ENCODE assay signal across 8 cellular contexts in genomic region chr4:123649644-123650356, GRCh38.
DNase-seq lines count a peak whose midpoint lies in the region; ATAC-seq and TF ChIP-seq lines count a peak whose summit lies in the region.

No MANE protein-coding gene starts in this region.

- peak overlapping the region; percentile 22 to 36; a peak in 2 of 4 replicates for H3K27ac ChIP-seq in SK-N-SH (ENCODE audit: low read depth in 2 of 2, low read length in 1 of 2)
- H3K27ac ChIP-seq in stomach = peak overlapping the region; percentile 68 to 87 (median 81)

- no peak overlapping the region for H3K9ac ChIP-seq in SK-N-SH

- H3K36me3 ChIP-seq in SK-N-SH (replicated peaks in 1 of 2; ENCODE audit: control insufficient read depth in 1 of 2, insufficient read depth in 2 of 2, low read length in 1 of 2) (no peaks in the 10 kb centered on the region), stomach (no peaks in the 10 kb centered on the region)

- no peak for TF ChIP-seq CTCF in SK-N-SH (IDR thresholded peaks at IDR 0.05)
- TF ChIP-seq CTCF in stomach (IDR thresholded peaks at IDR 0.05) = no peak

- H3F3A ChIP-seq in SK-N-SH (replicated peaks; ENCODE audit: insufficient read depth) = peaks cover 7% of the 10 kb centered on the region

- no peaks in the 10 kb centered on the region for H3K79me2 ChIP-seq in SK-N-SH (ENCODE audit: insufficient read depth)

- peaks cover 0 to 4% of the 10 kb centered on the region in 2 experiments; a peak in 1 of 4 replicates for H3K4me1 ChIP-seq in SK-N-SH (ENCODE audit: control insufficient read depth in 1 of 2, insufficient read depth in 2 of 2, low read depth in 1 of 2, low read length in 1 of 2)
- peaks cover 16 to 42% (median 27%) of the 10 kb centered on the region in 4 donors for H3K4me1 ChIP-seq in stomach

- H3K4me3 ChIP-seq in SK-N-SH (ENCODE audit: low read depth in 2 of 2, low read length in 1 of 2) (no peak overlapping the region), stomach (peak overlapping the region; percentile 2 to 13 (median 7))

- TF ChIP-seq RAD21 in SK-N-SH (IDR thresholded peaks at IDR 0.05; ENCODE audit: low read length) = no peak

- TF ChIP-seq EP300 in SK-N-SH (IDR thresholded peaks at IDR 0.05; ENCODE audit: borderline replicate concordance in 1 of 2, low read depth in 1 of 2, low read length in 1 of 2) = no peak
- no peak for TF ChIP-seq EP300 in stomach (IDR thresholded peaks at IDR 0.05)

- H2AFZ ChIP-seq in SK-N-SH (ENCODE audit: low read depth) = peak overlapping the region; percentile 32; the same call in 1 of the 2 replicates

- no peaks in the 10 kb centered on the region for H4K20me1 ChIP-seq in SK-N-SH (ENCODE audit: insufficient read depth)

- ATAC-seq in HG03565 (IDR thresholded peaks at IDR 0.05; ENCODE audit: unreplicated experiment) = peak; percentile 16

- H3K27me3 ChIP-seq in SK-N-SH (ENCODE audit: insufficient read depth) (no peaks in the 10 kb centered on the region), stomach (no peaks in the 10 kb centered on the region)

- WGBS in SK-N-SH (ENCODE audit: low lambda C conversion rate) = 74% methylated on average over 11 of the region's 11 CpGs
- 19 to 31% (median 20%) methylated on average over 11 of the region's 11 CpGs for WGBS in stomach, 5 donors

- no peak overlapping the region for H3K4me2 ChIP-seq in SK-N-SH

- POLR2A ChIA-PET in SK-N-SH (lab: Yijun Ruan, JAX) = no interaction called here

- no peaks in the 10 kb centered on the region; the same call in 1 of the 2 replicates for H3K9me3 ChIP-seq in SK-N-SH
- H3K9me3 ChIP-seq in stomach = no peaks in the 10 kb centered on the region

- CTCF ChIA-PET in SK-N-SH (lab: Yijun Ruan, JAX) = interaction anchor here (0.7 to 2.6 kb wide), 6 partner anchors 11 to 547 kb away, joined by 3 to 17 read pairs (median 3); no protein-coding TSS in a partner anchor

- intact Hi-C loops in stomach (cut with DNase I; ENCODE audit: low total_unique reads) = no loop called here

- DNase-seq in DMS 273 (lab: John Stamatoyannopoulos, UW; ENCODE audit: unreplicated experiment) (peak; percentile 14), DMS 273 treated with DMSO at 0.1 percent for 48 hours (lab: John Stamatoyannopoulos, UW) (no peak), SK-N-SH (no peak), hepatic stellate cell (ENCODE audit: low spot score) (peak; percentile 25), stomach (peak; percentile 49), NCI-H1694 treated with DMSO at 0.1 percent for 48 hours (lab: John Stamatoyannopoulos, UW) (no peak)
- no peak for DNase-seq in stimulated activated CD4-positive, alpha-beta T cell treated with anti-CD3 and anti-CD28 coated beads, Interleukin-4, amount 100 ng/mL, for 4 hours

- H3K9me2 ChIP-seq in SK-N-SH = no peaks in the 10 kb centered on the region

- TF ChIP-seq POLR2A in stomach (IDR thresholded peaks at IDR 0.05) = no peak

TF ChIP-seq in SK-N-SH, 30 proteins besides CTCF, POLR2A, EP300 and RAD21:
- no peak for TF ChIP-seq FOXJ3 (CRISPR knock-in tag; IDR thresholded peaks at IDR 0.05)
- TF ChIP-seq SMC3 (IDR thresholded peaks at IDR 0.05; ENCODE audit: low read depth, low read length) = no peak
- TF ChIP-seq, protein P1, sequence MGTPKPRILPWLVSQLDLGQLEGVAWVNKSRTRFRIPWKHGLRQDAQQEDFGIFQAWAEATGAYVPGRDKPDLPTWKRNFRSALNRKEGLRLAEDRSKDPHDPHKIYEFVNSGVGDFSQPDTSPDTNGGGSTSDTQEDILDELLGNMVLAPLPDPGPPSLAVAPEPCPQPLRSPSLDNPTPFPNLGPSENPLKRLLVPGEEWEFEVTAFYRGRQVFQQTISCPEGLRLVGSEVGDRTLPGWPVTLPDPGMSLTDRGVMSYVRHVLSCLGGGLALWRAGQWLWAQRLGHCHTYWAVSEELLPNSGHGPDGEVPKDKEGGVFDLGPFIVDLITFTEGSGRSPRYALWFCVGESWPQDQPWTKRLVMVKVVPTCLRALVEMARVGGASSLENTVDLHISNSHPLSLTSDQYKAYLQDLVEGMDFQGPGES (IDR thresholded peaks at IDR 0.05; ENCODE audit: low read depth, low read length) = no peak
- no peak for TF ChIP-seq NRF1 (IDR thresholded peaks at IDR 0.05; ENCODE audit: low read depth, low read length)
- no peak for TF ChIP-seq RXRA (IDR thresholded peaks at IDR 0.05; ENCODE audit: borderline replicate concordance, low read depth)
- TF ChIP-seq USF1 (IDR thresholded peaks at IDR 0.05; ENCODE audit: borderline replicate concordance, low read depth) = no peak
- TF ChIP-seq TCF12 (IDR thresholded peaks at IDR 0.05) = 0 out of 2 replicates have a peak, but pooled peaks have one; percentile 10
- TF ChIP-seq USF2 (IDR thresholded peaks at IDR 0.05; ENCODE audit: borderline replicate concordance, low read depth, low read length) = no peak

Comparison
In these comparisons a context has a peak if more than half of its experiments do, and no peak if none do; other contexts are left out.
1. DNase-seq: peak in DMS 273 (single experiment), hepatic stellate cell (single experiment) and stomach (single experiment); none in DMS 273 treated with DMSO at 0.1 percent for 48 hours (single experiment), SK-N-SH (single experiment), stimulated activated CD4-positive, alpha-beta T cell treated with anti-CD3 and anti-CD28 coated beads, Interleukin-4, amount 100 ng/mL, for 4 hours (0 of 2) and NCI-H1694 treated with DMSO at 0.1 percent for 48 hours (single experiment).
2. H3K4me3 ChIP-seq: peak in stomach (4 of 4); none in SK-N-SH (0 of 2).